Comparison of ENCODE assay signal across 1 cellular context in the genomic region with DNA sequence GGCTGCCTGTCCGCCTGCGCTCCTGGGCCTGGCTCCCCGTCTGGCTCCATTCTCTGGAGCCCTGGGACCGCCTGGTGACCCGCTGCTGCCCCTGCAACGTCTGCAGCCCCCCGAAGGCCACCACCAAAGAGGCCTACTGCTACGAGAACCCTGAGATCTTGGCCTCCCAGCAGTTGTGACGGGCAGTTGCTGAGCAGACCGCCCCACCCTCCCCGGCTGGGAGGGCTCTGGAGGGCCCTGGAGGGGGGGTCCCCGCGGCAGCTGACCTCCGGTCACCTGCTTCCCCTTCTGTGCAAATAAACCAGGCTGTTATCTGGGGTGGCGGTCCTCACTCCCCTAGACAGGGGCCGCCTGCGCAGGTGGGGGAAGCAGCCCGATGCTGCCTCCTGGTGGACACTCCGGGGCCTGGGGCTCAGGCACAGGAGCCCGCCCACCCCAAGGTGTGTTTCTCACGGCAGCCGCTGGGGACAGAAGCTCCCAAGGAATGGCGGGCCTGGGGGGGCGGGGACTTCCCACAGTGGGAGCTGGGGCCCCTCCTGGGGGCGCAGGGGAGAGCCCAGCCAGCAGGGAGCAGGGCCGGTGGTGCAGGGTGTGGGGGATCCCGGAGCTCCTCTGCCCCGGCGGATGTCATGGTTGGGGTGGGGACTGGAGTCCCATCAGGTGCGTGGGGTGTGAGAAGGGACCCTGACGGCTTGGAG.
TF ChIP-seq lines count a peak whose summit lies in the region.

No MANE protein-coding gene starts in this region.

TF ChIP-seq in K562, 482 proteins besides CTCF, POLR2A, EP300 and RAD21 (continued from another document and continues in another):
- TF ChIP-seq, protein P1, sequence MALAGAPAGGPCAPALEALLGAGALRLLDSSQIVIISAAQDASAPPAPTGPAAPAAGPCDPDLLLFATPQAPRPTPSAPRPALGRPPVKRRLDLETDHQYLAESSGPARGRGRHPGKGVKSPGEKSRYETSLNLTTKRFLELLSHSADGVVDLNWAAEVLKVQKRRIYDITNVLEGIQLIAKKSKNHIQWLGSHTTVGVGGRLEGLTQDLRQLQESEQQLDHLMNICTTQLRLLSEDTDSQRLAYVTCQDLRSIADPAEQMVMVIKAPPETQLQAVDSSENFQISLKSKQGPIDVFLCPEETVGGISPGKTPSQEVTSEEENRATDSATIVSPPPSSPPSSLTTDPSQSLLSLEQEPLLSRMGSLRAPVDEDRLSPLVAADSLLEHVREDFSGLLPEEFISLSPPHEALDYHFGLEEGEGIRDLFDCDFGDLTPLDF (CRISPR knock-in tag; IDR thresholded peaks at IDR 0.05): peak; percentile 87
- TF ChIP-seq, protein P2, sequence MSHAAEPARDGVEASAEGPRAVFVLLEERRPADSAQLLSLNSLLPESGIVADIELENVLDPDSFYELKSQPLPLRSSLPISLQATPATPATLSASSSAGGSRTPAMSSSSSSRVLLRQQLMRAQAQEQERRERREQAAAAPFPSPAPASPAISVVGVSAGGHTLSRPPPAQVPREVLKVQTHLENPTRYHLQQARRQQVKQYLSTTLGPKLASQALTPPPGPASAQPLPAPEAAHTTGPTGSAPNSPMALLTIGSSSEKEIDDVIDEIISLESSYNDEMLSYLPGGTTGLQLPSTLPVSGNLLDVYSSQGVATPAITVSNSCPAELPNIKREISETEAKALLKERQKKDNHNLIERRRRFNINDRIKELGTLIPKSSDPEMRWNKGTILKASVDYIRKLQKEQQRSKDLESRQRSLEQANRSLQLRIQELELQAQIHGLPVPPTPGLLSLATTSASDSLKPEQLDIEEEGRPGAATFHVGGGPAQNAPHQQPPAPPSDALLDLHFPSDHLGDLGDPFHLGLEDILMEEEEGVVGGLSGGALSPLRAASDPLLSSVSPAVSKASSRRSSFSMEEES (CRISPR knock-in tag; IDR thresholded peaks at IDR 0.05): peak; percentile 60
- TF ChIP-seq NR4A1 (CRISPR knock-in tag; IDR thresholded peaks at IDR 0.05) (no peak), NR4A1 (tag; IDR thresholded peaks at IDR 0.05) (peak; percentile 74; the same call in 1 of the 2 replicates), POLR2B (IDR thresholded peaks at IDR 0.05; ENCODE audit: low read depth, partially characterized antibody) (no peak), STAT5A (IDR thresholded peaks at IDR 0.05; ENCODE audit: borderline replicate concordance, low read length) (no peak; the same call in 1 of the 2 replicates), GABPB1 (CRISPR knock-in tag; IDR thresholded peaks at IDR 0.05) (peak; percentile 86), DPF2 (IDR thresholded peaks at IDR 0.05) (peak; percentile 76), HCFC1 (IDR thresholded peaks at IDR 0.05; ENCODE audit: low read depth, low read length) (peak; percentile 51), HSF4 (CRISPR knock-in tag; IDR thresholded peaks at IDR 0.05; ENCODE audit: borderline replicate concordance) (no peak), ZBTB7A (IDR thresholded peaks at IDR 0.05; ENCODE audit: borderline replicate concordance, control insufficient read depth, low read depth, low read length) (peak; percentile 97), ZNF347 (CRISPR knock-in tag; IDR thresholded peaks at IDR 0.05; ENCODE audit: low read depth) (no peak), NR2C2 (CRISPR knock-in tag; IDR thresholded peaks at IDR 0.05) (no peak), NR2C2 (tag; IDR thresholded peaks at IDR 0.05) (peak; percentile 24; the same call in 1 of the 2 replicates), ZBED1 (IDR thresholded peaks at IDR 0.05) (no peak), TOE1 (IDR thresholded peaks at IDR 0.05; ENCODE audit: borderline replicate concordance) (peak; percentile 85; the same call in 1 of the 2 replicates), TOE1 (CRISPR knock-in tag; IDR thresholded peaks at IDR 0.05; ENCODE audit: borderline replicate concordance, low read depth) (no peak), YY1 (IDR thresholded peaks at IDR 0.05; ENCODE audit: borderline replicate concordance in 1 of 3, control insufficient read depth in 1 of 3, extremely low read depth in 1 of 3, insufficient read depth in 3 of 3, insufficient read length in 1 of 3, insufficient replicate concordance in 2 of 3, low read depth in 1 of 3, low read length in 2 of 3) (peak in 2 of 3 experiments; percentile 87 to 88), KLF13 (tag; IDR thresholded peaks at IDR 0.05; ENCODE audit: borderline replicate concordance, low read depth) (peak; percentile 91), RBFOX2 (IDR thresholded peaks at IDR 0.05; ENCODE audit: low read depth, low read length) (peak; percentile 49; the same call in 1 of the 2 replicates), GATA2 (CRISPR knock-in tag; IDR thresholded peaks at IDR 0.05) (peak; percentile 89), SREBF2 (CRISPR knock-in tag; IDR thresholded peaks at IDR 0.05) (no peak), PTBP1 (IDR thresholded peaks at IDR 0.05; ENCODE audit: low read depth, low read length) (0 out of 2 replicates have a peak, but pooled peaks have one; percentile 33), ZKSCAN3 (CRISPR knock-in tag; IDR thresholded peaks at IDR 0.05) (no peak), DACH1 (IDR thresholded peaks at IDR 0.05; ENCODE audit: partially characterized antibody) (peak; percentile 62), HDAC2 (IDR thresholded peaks at IDR 0.05) (0 out of 2 replicates have a peak, but pooled peaks have one; percentile 72), HMGN3 (IDR thresholded peaks at IDR 0.05; ENCODE audit: borderline replicate concordance, extremely low read depth, insufficient read length, low read depth, low read length) (peak; percentile 88), EHMT2 (IDR thresholded peaks at IDR 0.05) (no peak), SMARCE1 (IDR thresholded peaks at IDR 0.05) (0 out of 2 replicates have a peak, but pooled peaks have one; percentile 59)
- TF ChIP-seq, protein P3, sequence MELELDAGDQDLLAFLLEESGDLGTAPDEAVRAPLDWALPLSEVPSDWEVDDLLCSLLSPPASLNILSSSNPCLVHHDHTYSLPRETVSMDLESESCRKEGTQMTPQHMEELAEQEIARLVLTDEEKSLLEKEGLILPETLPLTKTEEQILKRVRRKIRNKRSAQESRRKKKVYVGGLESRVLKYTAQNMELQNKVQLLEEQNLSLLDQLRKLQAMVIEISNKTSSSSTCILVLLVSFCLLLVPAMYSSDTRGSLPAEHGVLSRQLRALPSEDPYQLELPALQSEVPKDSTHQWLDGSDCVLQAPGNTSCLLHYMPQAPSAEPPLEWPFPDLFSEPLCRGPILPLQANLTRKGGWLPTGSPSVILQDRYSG (tag; conservative IDR thresholded peaks at IDR 0.05; ENCODE audit: low read depth): no peak
- TF ChIP-seq, protein P4, sequence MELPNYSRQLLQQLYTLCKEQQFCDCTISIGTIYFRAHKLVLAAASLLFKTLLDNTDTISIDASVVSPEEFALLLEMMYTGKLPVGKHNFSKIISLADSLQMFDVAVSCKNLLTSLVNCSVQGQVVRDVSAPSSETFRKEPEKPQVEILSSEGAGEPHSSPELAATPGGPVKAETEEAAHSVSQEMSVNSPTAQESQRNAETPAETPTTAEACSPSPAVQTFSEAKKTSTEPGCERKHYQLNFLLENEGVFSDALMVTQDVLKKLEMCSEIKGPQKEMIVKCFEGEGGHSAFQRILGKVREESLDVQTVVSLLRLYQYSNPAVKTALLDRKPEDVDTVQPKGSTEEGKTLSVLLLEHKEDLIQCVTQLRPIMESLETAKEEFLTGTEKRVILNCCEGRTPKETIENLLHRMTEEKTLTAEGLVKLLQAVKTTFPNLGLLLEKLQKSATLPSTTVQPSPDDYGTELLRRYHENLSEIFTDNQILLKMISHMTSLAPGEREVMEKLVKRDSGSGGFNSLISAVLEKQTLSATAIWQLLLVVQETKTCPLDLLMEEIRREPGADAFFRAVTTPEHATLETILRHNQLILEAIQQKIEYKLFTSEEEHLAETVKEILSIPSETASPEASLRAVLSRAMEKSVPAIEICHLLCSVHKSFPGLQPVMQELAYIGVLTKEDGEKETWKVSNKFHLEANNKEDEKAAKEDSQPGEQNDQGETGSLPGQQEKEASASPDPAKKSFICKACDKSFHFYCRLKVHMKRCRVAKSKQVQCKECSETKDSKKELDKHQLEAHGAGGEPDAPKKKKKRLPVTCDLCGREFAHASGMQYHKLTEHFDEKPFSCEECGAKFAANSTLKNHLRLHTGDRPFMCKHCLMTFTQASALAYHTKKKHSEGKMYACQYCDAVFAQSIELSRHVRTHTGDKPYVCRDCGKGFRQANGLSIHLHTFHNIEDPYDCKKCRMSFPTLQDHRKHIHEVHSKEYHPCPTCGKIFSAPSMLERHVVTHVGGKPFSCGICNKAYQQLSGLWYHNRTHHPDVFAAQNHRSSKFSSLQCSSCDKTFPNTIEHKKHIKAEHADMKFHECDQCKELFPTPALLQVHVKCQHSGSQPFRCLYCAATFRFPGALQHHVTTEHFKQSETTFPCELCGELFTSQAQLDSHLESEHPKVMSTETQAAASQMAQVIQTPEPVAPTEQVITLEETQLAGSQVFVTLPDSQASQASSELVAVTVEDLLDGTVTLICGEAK (IDR thresholded peaks at IDR 0.05): no peak
- TF ChIP-seq, protein P4 (CRISPR knock-in tag; IDR thresholded peaks at IDR 0.05): no peak
- TF ChIP-seq, protein P5, sequence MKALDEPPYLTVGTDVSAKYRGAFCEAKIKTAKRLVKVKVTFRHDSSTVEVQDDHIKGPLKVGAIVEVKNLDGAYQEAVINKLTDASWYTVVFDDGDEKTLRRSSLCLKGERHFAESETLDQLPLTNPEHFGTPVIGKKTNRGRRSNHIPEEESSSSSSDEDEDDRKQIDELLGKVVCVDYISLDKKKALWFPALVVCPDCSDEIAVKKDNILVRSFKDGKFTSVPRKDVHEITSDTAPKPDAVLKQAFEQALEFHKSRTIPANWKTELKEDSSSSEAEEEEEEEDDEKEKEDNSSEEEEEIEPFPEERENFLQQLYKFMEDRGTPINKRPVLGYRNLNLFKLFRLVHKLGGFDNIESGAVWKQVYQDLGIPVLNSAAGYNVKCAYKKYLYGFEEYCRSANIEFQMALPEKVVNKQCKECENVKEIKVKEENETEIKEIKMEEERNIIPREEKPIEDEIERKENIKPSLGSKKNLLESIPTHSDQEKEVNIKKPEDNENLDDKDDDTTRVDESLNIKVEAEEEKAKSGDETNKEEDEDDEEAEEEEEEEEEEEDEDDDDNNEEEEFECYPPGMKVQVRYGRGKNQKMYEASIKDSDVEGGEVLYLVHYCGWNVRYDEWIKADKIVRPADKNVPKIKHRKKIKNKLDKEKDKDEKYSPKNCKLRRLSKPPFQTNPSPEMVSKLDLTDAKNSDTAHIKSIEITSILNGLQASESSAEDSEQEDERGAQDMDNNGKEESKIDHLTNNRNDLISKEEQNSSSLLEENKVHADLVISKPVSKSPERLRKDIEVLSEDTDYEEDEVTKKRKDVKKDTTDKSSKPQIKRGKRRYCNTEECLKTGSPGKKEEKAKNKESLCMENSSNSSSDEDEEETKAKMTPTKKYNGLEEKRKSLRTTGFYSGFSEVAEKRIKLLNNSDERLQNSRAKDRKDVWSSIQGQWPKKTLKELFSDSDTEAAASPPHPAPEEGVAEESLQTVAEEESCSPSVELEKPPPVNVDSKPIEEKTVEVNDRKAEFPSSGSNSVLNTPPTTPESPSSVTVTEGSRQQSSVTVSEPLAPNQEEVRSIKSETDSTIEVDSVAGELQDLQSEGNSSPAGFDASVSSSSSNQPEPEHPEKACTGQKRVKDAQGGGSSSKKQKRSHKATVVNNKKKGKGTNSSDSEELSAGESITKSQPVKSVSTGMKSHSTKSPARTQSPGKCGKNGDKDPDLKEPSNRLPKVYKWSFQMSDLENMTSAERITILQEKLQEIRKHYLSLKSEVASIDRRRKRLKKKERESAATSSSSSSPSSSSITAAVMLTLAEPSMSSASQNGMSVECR (CRISPR knock-in tag; IDR thresholded peaks at IDR 0.05): peak; percentile 70
- TF ChIP-seq, protein P6, sequence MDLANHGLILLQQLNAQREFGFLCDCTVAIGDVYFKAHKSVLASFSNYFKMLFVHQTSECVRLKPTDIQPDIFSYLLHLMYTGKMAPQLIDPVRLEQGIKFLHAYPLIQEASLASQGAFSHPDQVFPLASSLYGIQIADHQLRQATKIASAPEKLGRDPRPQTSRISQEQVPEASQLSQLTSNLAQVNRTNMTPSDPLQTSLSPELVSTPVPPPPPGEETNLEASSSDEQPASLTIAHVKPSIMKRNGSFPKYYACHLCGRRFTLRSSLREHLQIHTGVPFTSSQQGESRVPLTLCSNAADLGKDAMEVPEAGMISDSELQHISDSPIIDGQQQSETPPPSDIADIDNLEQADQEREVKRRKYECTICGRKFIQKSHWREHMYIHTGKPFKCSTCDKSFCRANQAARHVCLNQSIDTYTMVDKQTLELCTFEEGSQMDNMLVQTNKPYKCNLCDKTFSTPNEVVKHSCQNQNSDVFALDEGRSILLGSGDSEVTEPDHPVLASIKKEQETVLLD (IDR thresholded peaks at IDR 0.05): peak; percentile 42; the same call in 1 of the 2 replicates
- TF ChIP-seq, protein P7, sequence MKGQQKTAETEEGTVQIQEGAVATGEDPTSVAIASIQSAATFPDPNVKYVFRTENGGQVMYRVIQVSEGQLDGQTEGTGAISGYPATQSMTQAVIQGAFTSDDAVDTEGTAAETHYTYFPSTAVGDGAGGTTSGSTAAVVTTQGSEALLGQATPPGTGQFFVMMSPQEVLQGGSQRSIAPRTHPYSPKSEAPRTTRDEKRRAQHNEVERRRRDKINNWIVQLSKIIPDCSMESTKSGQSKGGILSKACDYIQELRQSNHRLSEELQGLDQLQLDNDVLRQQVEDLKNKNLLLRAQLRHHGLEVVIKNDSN (CRISPR knock-in tag; IDR thresholded peaks at IDR 0.05): peak; percentile 70; the same call in 1 of the 2 replicates
